In the genomic region with DNA sequence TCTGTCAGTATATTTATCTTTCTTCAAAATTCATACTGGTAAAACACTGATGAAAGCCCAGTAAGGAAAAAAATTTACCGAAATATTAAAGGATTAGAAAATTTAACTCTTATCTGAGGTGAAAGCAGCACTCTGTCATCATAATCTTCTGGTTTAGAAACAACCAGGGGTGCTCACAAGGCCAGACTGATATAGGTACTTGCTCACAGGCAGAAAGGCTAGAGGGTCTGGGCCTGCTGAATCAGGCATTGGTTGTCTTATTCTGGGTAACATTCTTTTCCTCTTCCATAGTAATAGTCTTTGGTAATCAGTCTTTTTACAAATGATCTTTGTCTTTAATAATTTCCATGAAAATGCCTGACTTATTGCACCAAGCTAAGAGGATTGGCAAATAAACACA, we compare ENCODE assay signal across 1 cellular context.
TF ChIP-seq lines count a peak whose summit lies in the region.

No MANE protein-coding gene starts in this region.

TF ChIP-seq in WTC11, 78 proteins besides CTCF, POLR2A, EP300 and RAD21 (continued from another document):
- TF ChIP-seq, protein P1, sequence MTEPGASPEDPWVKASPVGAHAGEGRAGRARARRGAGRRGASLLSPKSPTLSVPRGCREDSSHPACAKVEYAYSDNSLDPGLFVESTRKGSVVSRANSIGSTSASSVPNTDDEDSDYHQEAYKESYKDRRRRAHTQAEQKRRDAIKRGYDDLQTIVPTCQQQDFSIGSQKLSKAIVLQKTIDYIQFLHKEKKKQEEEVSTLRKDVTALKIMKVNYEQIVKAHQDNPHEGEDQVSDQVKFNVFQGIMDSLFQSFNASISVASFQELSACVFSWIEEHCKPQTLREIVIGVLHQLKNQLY (CRISPR knock-in tag; IDR thresholded peaks at IDR 0.05), result no peak
- no peak for TF ChIP-seq TCF7 (CRISPR knock-in tag; IDR thresholded peaks at IDR 0.05; ENCODE audit: low read depth)
- TF ChIP-seq, protein P2, sequence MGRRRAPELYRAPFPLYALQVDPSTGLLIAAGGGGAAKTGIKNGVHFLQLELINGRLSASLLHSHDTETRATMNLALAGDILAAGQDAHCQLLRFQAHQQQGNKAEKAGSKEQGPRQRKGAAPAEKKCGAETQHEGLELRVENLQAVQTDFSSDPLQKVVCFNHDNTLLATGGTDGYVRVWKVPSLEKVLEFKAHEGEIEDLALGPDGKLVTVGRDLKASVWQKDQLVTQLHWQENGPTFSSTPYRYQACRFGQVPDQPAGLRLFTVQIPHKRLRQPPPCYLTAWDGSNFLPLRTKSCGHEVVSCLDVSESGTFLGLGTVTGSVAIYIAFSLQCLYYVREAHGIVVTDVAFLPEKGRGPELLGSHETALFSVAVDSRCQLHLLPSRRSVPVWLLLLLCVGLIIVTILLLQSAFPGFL (CRISPR knock-in tag; IDR thresholded peaks at IDR 0.05; ENCODE audit: borderline replicate concordance), result no peak
- TF ChIP-seq SMAD4 (CRISPR knock-in tag; IDR thresholded peaks at IDR 0.05), result no peak
